In genomic region chr11:25890626-25891250, GRCh38 we compare ENCODE assay signal across 24 cellular contexts.
DNase-seq lines count a peak whose midpoint lies in the region; ATAC-seq, FAIRE-seq and TF ChIP-seq lines count a peak whose summit lies in the region.
"Had no signal": no experiment of that assay in that cellular context is flagged by ENCODE, and none has a peak within 500 bp of the region (broad histone marks: within the 10 kb centered on the region; RNA-seq: fewer than 3 reads in every experiment).

No MANE protein-coding gene starts in this region.

- H3K4me1 ChIP-seq in astrocyte (ENCODE audit: insufficient read depth, low read length) = no peaks in the 10 kb centered on the region
- no peaks in the 10 kb centered on the region for H3K4me1 ChIP-seq in mesenchymal stem cell (ENCODE audit: control insufficient read depth, insufficient read depth, low read depth, low read length)
- H3K4me1 ChIP-seq in aorta (ENCODE audit: control insufficient read depth in 1 of 2, insufficient read depth in 2 of 2, low read length in 2 of 2) = no peaks in the 10 kb centered on the region
- H3K4me1 ChIP-seq: A549 had no signal

- POLR2A ChIA-PET in naive thymus-derived CD8-positive, alpha-beta T cell (lab: Charles Lee) = no interaction called here

- H3K36me3 ChIP-seq in astrocyte (ENCODE audit: insufficient read depth, low read length) (no peaks in the 10 kb centered on the region), mesenchymal stem cell (ENCODE audit: control insufficient read depth in 1 of 2, insufficient read depth in 2 of 2, low read depth in 1 of 2, low read length in 2 of 2) (no peaks in the 10 kb centered on the region), aorta (ENCODE audit: control insufficient read depth in 1 of 2, insufficient read depth in 2 of 2, low read length in 1 of 2) (no peaks in the 10 kb centered on the region)

- no peak overlapping the region for H3K18ac ChIP-seq in mesenchymal stem cell (ENCODE audit: low read depth in 1 of 2, low read length in 2 of 2)

- no peak overlapping the region for H2BK120ac ChIP-seq in mesenchymal stem cell (ENCODE audit: low read depth, low read length)

- H3K4me3 ChIP-seq in astrocyte (ENCODE audit: insufficient read depth, low read depth, low read length) = no peak overlapping the region
- no peak overlapping the region for H3K4me3 ChIP-seq in fibroblast of pulmonary artery (replicated peaks; ENCODE audit: low read depth, low read length)
- H3K4me3 ChIP-seq in mesenchymal stem cell (ENCODE audit: insufficient read depth in 1 of 2, low read depth in 1 of 2, low read length in 2 of 2) = no peak overlapping the region
- H3K4me3 ChIP-seq in aorta (ENCODE audit: low read length in 2 of 2) = no peak overlapping the region
- H3K4me3 ChIP-seq: A549, GM12878, GM23338 had no signal

- no peaks in the 10 kb centered on the region for H3K36me3 Mint-ChIP-seq in astrocyte (ENCODE audit: low read depth, unreplicated experiment)
- H3K36me3 Mint-ChIP-seq in naive thymus-derived CD8-positive, alpha-beta T cell = peaks cover 0 to 5% (median 0%) of the 10 kb centered on the region in 3 donors
- H3K36me3 Mint-ChIP-seq: IgD-negative memory B cell had no signal

- DNase-seq in Caki2 (ENCODE audit: low read depth) (peak; percentile 2), astrocyte (ENCODE audit: low read depth) (no peak), fibroblast of pulmonary artery (ENCODE audit: low read depth) (peak; percentile 23), mesenchymal stem cell (no peak), aorta (no peak), KBM-7 (no peak)
- DNase-seq in naive thymus-derived CD8-positive, alpha-beta T cell = no peak
- DNase-seq in stimulated activated naive CD4-positive, alpha-beta T cell treated with Interleukin-2 at 50 U/mL for 16 hours (lab: John Stamatoyannopoulos, UW) = no peak
- DNase-seq: AML-193; CD4-positive, alpha-beta T cell; DMS 273 treated with DMSO at 0.1 percent for 48 hours; DMS53; DND-41; EL; HCEC 1CT; HFFc6 had no signal

- H2AK5ac ChIP-seq in mesenchymal stem cell (ENCODE audit: low read length, severe bottlenecking) = no peak overlapping the region

- no peak for TF ChIP-seq CTCF in astrocyte (IDR thresholded peaks at IDR 0.05; ENCODE audit: insufficient read depth, low read depth, low read length)
- TF ChIP-seq CTCF in fibroblast of pulmonary artery (IDR thresholded peaks at IDR 0.05; ENCODE audit: low read length, missing control alignments) = no peak

- no peak overlapping the region for H4K8ac ChIP-seq in mesenchymal stem cell (ENCODE audit: low read length)

- WGBS in mesenchymal stem cell = no CpG with 5 or more reads among the region's 3 CpGs
- WGBS in aorta, 2 donors = 58 to 64% methylated on average over 3 of the region's 3 CpGs

- H3K9me3 Mint-ChIP-seq in astrocyte (ENCODE audit: unreplicated experiment) = no peaks in the 10 kb centered on the region
- H3K9me3 Mint-ChIP-seq in naive thymus-derived CD8-positive, alpha-beta T cell = peaks cover 0 to 25% (median 5%) of the 10 kb centered on the region in 9 donors
- H3K9me3 Mint-ChIP-seq: GM23338 had no signal

- in situ Hi-C loops in Caki2 (cut with HindIII; ENCODE audit: low pct_unique_long_range_greater_than_20kb, low sequenced_read_pairs) (no loop called here), KBM-7 (cut with MboI; ENCODE audit: low pct_unique_long_range_greater_than_20kb, low sequenced_read_pairs) (no loop called here)

- ATAC-seq in naive thymus-derived CD8-positive, alpha-beta T cell = no peak
- no peak for ATAC-seq in aorta (ENCODE audit: low FRiP score)
- ATAC-seq: A549, GM12878, GM23338, HepG2 had no signal

- no peak overlapping the region for H2BK5ac ChIP-seq in mesenchymal stem cell (ENCODE audit: low read depth, low read length, poor library complexity, severe bottlenecking)

- H4K20me1 ChIP-seq in astrocyte (ENCODE audit: insufficient read depth, low read length) = no peaks in the 10 kb centered on the region

- no peak overlapping the region for H4K91ac ChIP-seq in mesenchymal stem cell (ENCODE audit: low read length)

- no peak overlapping the region for H2BK15ac ChIP-seq in mesenchymal stem cell (ENCODE audit: low read depth, poor library complexity, severe bottlenecking)

- H3K4me1 Mint-ChIP-seq in astrocyte (ENCODE audit: low read depth, unreplicated experiment) = peaks cover 3% of the 10 kb centered on the region
- no peaks in the 10 kb centered on the region for H3K4me1 Mint-ChIP-seq in naive thymus-derived CD8-positive, alpha-beta T cell
- H3K4me1 Mint-ChIP-seq: IgD-negative memory B cell had no signal

- intact Hi-C loops in aorta (cut with DNase I) = no loop called here

- H3K4ac ChIP-seq in mesenchymal stem cell (ENCODE audit: low read depth in 1 of 2, low read length in 2 of 2) = no peak overlapping the region

- peak; percentile 13 for FAIRE-seq in astrocyte (lab: Jason Lieb, UNC)
- FAIRE-seq: A549, GM12878, H54, HepG2 had no signal

- H3K4me3 Mint-ChIP-seq in astrocyte (ENCODE audit: unreplicated experiment) = no peak overlapping the region
- no peak overlapping the region for H3K4me3 Mint-ChIP-seq in naive thymus-derived CD8-positive, alpha-beta T cell
- H3K4me3 Mint-ChIP-seq: CD4-positive, alpha-beta T cell; GM23338; HFFc6; IgD-negative memory B cell had no signal

- H2AFZ ChIP-seq in astrocyte (ENCODE audit: low read depth, low read length) (no peak overlapping the region), mesenchymal stem cell (ENCODE audit: low read depth, low read length) (no peak overlapping the region)
- H2AFZ ChIP-seq: GM23338 had no signal

- no peak overlapping the region for H3K23ac ChIP-seq in mesenchymal stem cell (ENCODE audit: low read length in 2 of 2)

- H3K27me3 Mint-ChIP-seq in astrocyte (ENCODE audit: low read depth, unreplicated experiment) = no peaks in the 10 kb centered on the region
- no peaks in the 10 kb centered on the region for H3K27me3 Mint-ChIP-seq in naive thymus-derived CD8-positive, alpha-beta T cell
- H3K27me3 Mint-ChIP-seq: CD4-positive, alpha-beta T cell; IgD-negative memory B cell had no signal

- H3K27ac ChIP-seq in astrocyte (ENCODE audit: low read depth, low read length) (no peak overlapping the region), mesenchymal stem cell (ENCODE audit: low read length, poor library complexity, severe bottlenecking) (peak overlapping the region; percentile 65), aorta (ENCODE audit: low read depth in 1 of 2, low read length in 2 of 2) (no peak overlapping the region)
- H3K27ac ChIP-seq: 22Rv1, A549, C4-2B had no signal

- H3K9ac ChIP-seq in astrocyte (ENCODE audit: low read length) (no peak overlapping the region), mesenchymal stem cell (ENCODE audit: low read length) (no peak overlapping the region)

- peak overlapping the region; percentile 48 for H3K27ac Mint-ChIP-seq in astrocyte (ENCODE audit: unreplicated experiment)
- no peak overlapping the region for H3K27ac Mint-ChIP-seq in naive thymus-derived CD8-positive, alpha-beta T cell
- H3K27ac Mint-ChIP-seq: CD4-positive, alpha-beta T cell; GM23338; HFFc6; IgD-negative memory B cell had no signal

- H3K27me3 ChIP-seq in astrocyte (ENCODE audit: insufficient read depth, low read length) (no peaks in the 10 kb centered on the region), mesenchymal stem cell (ENCODE audit: control insufficient read depth in 1 of 2, insufficient read depth in 1 of 2, low read length in 2 of 2) (no peaks in the 10 kb centered on the region), aorta (ENCODE audit: control insufficient read depth in 1 of 2, insufficient read depth in 2 of 2, low read length in 1 of 2) (no peaks in the 10 kb centered on the region)

- no peaks in the 10 kb centered on the region for H3K79me1 ChIP-seq in mesenchymal stem cell (replicated peaks; ENCODE audit: low read length, poor library complexity, severe bottlenecking)

- no peak overlapping the region for H3K14ac ChIP-seq in mesenchymal stem cell (ENCODE audit: low read length in 2 of 2)

- H3K9me3 ChIP-seq in astrocyte (ENCODE audit: insufficient read depth, low read depth, low read length) (no peaks in the 10 kb centered on the region), mesenchymal stem cell (ENCODE audit: control insufficient read depth, low read length) (no peaks in the 10 kb centered on the region), aorta (ENCODE audit: control insufficient read depth, low read length) (no peaks in the 10 kb centered on the region)

- H2BK12ac ChIP-seq in mesenchymal stem cell (ENCODE audit: low read length in 2 of 2) = no peak overlapping the region

- no peaks in the 10 kb centered on the region for H3K79me2 ChIP-seq in astrocyte (ENCODE audit: insufficient read depth, low read length)

- no peak overlapping the region for H3K4me2 ChIP-seq in astrocyte (ENCODE audit: low read length)
- H3K4me2 ChIP-seq in mesenchymal stem cell (ENCODE audit: low read length, poor library complexity, severe bottlenecking) = no peak overlapping the region
- H3K4me2 ChIP-seq: A549, GM23338 had no signal

Comparison
In these comparisons a context has a peak if more than half of its experiments do, and no peak if none do; other contexts are left out.
1. DNase-seq: peak in Caki2 (single experiment) and fibroblast of pulmonary artery (single experiment); none in astrocyte (single experiment), mesenchymal stem cell (single experiment), naive thymus-derived CD8-positive, alpha-beta T cell (0 of 10), stimulated activated naive CD4-positive, alpha-beta T cell treated with Interleukin-2 at 50 U/mL for 16 hours (single experiment), aorta (0 of 2) and KBM-7 (single experiment).